In genomic region chr7:42128703-42129102, GRCh38 we compare ENCODE assay signal across 10 cellular contexts.
DNase-seq lines count a peak whose midpoint lies in the region; ATAC-seq and TF ChIP-seq lines count a peak whose summit lies in the region.
"Had no signal": no experiment of that assay in that cellular context is flagged by ENCODE, and none has a peak within 500 bp of the region (broad histone marks: within the 10 kb centered on the region; RNA-seq: fewer than 3 reads in every experiment).

No MANE protein-coding gene starts in this region.

- in situ Hi-C loops in astrocyte of the cerebellum (cut with HindIII; ENCODE audit: low sequenced_read_pairs) (no loop called here), G401 (cut with HindIII; ENCODE audit: low sequenced_read_pairs) (no loop called here)

- no peak for ATAC-seq in left lobe of liver
- ATAC-seq in GM19351 (IDR thresholded peaks at IDR 0.05; ENCODE audit: unreplicated experiment) = no peak

- TF ChIP-seq CTCF in LNCaP clone FGC (IDR thresholded peaks at IDR 0.05; ENCODE audit: control insufficient read depth, extremely low read depth, insufficient read depth) (peak; percentile 73), astrocyte of the cerebellum (IDR thresholded peaks at IDR 0.05; ENCODE audit: low read depth, low read length, missing control alignments) (peak; percentile 34)

- peak; percentile 30 for DNase-seq in Daoy (ENCODE audit: low read depth)
- peak; percentile 18 for DNase-seq in LNCaP clone FGC (ENCODE audit: low read depth)
- peak; percentile 5 for DNase-seq in astrocyte of the cerebellum (ENCODE audit: low read depth)
- peak; percentile 30 for DNase-seq in myocyte (ENCODE audit: low read depth)
- no peak for DNase-seq in left lobe of liver (ENCODE audit: low spot score)
- DNase-seq in G401 (ENCODE audit: low spot score) = no peak
- DNase-seq in amygdala (lab: John Stamatoyannopoulos, UW) = no peak
- DNase-seq: colonic mucosa, DMS79 had no signal

- H3K4me3 ChIP-seq in LNCaP clone FGC (ENCODE audit: low read depth, low read length) (no peak overlapping the region), astrocyte of the cerebellum (ENCODE audit: low read depth, low read length) (no peak overlapping the region)
- H3K4me3 ChIP-seq: colonic mucosa had no signal

Comparison
In these comparisons a context has a peak if more than half of its experiments do, and no peak if none do; other contexts are left out.
1. DNase-seq: peak in Daoy (single experiment), LNCaP clone FGC (single experiment), astrocyte of the cerebellum (single experiment) and myocyte (single experiment); none in left lobe of liver (single experiment), G401 (single experiment) and amygdala (0 of 56).